ENCODE assay signal across 2 cellular contexts in genomic region chr5:174526177-174526576, GRCh38.
TF ChIP-seq lines count a peak whose summit lies in the region.

No MANE protein-coding gene starts in this region.

TF ChIP-seq in IMR-90, 13 proteins besides CTCF, POLR2A, EP300 and RAD21:
- TF ChIP-seq NFE2L2 (IDR thresholded peaks at IDR 0.05; ENCODE audit: low read depth, low read length) (no peak), CHD1 (IDR thresholded peaks at IDR 0.05; ENCODE audit: low read depth, low read length) (no peak), MXI1 (IDR thresholded peaks at IDR 0.05; ENCODE audit: borderline replicate concordance, low read depth, low read length) (no peak), USF2 (IDR thresholded peaks at IDR 0.05; ENCODE audit: low read depth, low read length) (no peak), ELK1 (IDR thresholded peaks at IDR 0.05; ENCODE audit: borderline replicate concordance, low read depth, low read length) (no peak), BHLHE40 (IDR thresholded peaks at IDR 0.05; ENCODE audit: low read depth, low read length) (no peak), RFX5 (IDR thresholded peaks at IDR 0.05; ENCODE audit: low read depth, low read length) (no peak), MAZ (IDR thresholded peaks at IDR 0.05; ENCODE audit: borderline replicate concordance, low read depth, low read length) (no peak), FOS (IDR thresholded peaks at IDR 0.05; ENCODE audit: low read depth, low read length) (no peak), CEBPB (IDR thresholded peaks at IDR 0.05; ENCODE audit: low read depth, low read length) (no peak), RCOR1 (IDR thresholded peaks at IDR 0.05; ENCODE audit: insufficient replicate concordance, low read length) (no peak), MAFK (IDR thresholded peaks at IDR 0.05; ENCODE audit: low read depth, low read length) (no peak), SMC3 (IDR thresholded peaks at IDR 0.05; ENCODE audit: low read depth, low read length) (no peak)

TF ChIP-seq in H1, 55 proteins besides CTCF, POLR2A, EP300 and RAD21:
- TF ChIP-seq SIN3A (conservative IDR thresholded peaks at IDR 0.05 in 1 of 2, IDR thresholded peaks at IDR 0.05 in 1 of 2; ENCODE audit: low read depth in 1 of 2, low read length in 2 of 2), result no peak
- TF ChIP-seq SP4 (IDR thresholded peaks at IDR 0.05; ENCODE audit: low read length), result no peak
- TF ChIP-seq BACH1 (IDR thresholded peaks at IDR 0.05; ENCODE audit: low read length), result no peak
- TF ChIP-seq SIX5 (IDR thresholded peaks at IDR 0.05; ENCODE audit: low read depth, low read length), result no peak
- no peak for TF ChIP-seq TEAD4 (IDR thresholded peaks at IDR 0.05; ENCODE audit: low read depth, low read length)
- no peak for TF ChIP-seq USF2 (IDR thresholded peaks at IDR 0.05; ENCODE audit: low read length)
- TF ChIP-seq SP1 (IDR thresholded peaks at IDR 0.05; ENCODE audit: low read depth, low read length), result no peak
- TF ChIP-seq BRCA1 (IDR thresholded peaks at IDR 0.05; ENCODE audit: low read depth, low read length), result no peak
- TF ChIP-seq RFX5 (IDR thresholded peaks at IDR 0.05; ENCODE audit: borderline replicate concordance, low read depth, low read length), result no peak
- TF ChIP-seq TAF7 (optimal IDR thresholded peaks at IDR 0.05; ENCODE audit: borderline replicate concordance, low read depth, low read length), result no peak
- no peak for TF ChIP-seq NANOG (IDR thresholded peaks at IDR 0.05; ENCODE audit: insufficient read depth, low read depth, low read length, poor library complexity, severe bottlenecking)
TF ChIP-seq in H1: peak in this region for 0.
